ENCODE assay signal across 8 cellular contexts in genomic region chr19:17078920-17079709, GRCh38. TPM values are rescaled to one million over a fixed set of nuclear protein-coding genes. Genes with fewer than 3 reads are reported as not detected.
DNase-seq lines count a peak whose midpoint lies in the region; ATAC-seq and TF ChIP-seq lines count a peak whose summit lies in the region.

No MANE protein-coding gene starts in this region.

- H3K4me2 ChIP-seq in OCI-LY7 (ENCODE audit: low read length) = peak overlapping the region; percentile 93

- peaks cover 8% of the 10 kb centered on the region; the same call in 1 of the 2 replicates for H4K20me1 ChIP-seq in OCI-LY7 (ENCODE audit: insufficient read depth, low read length)

- BruUV-seq in OCI-LY7 (replicated peaks; lab: Mats Ljungman, UMichigan) = no TSS peak

- no peak for ATAC-seq in GM18868 (IDR thresholded peaks at IDR 0.05; ENCODE audit: unreplicated experiment)

- intact Hi-C loops in OCI-LY7 (cut with micrococcal nuclease; ENCODE audit: unreplicated experiment) = loop anchor here (10.0 kb wide), 1 partner anchor 634 kb away; no protein-coding TSS in a partner anchor

- no peaks in the 10 kb centered on the region for H3K27me3 ChIP-seq in effector memory CD4-positive, alpha-beta T cell (replicated peaks; ENCODE audit: control insufficient read depth, insufficient read depth, low read length, poor library complexity, severe bottlenecking)
- no peaks in the 10 kb centered on the region for H3K27me3 ChIP-seq in neutrophil

- POLR2A ChIA-PET in OCI-LY7 (lab: Charles Lee) = interaction anchor here (0.8 kb wide), 1 partner anchor 143 kb away, joined by 3 read pairs; no protein-coding TSS in a partner anchor

- peak; percentile 89 for DNase-seq in CD1c-positive myeloid dendritic cell (ENCODE audit: extremely low spot score)
- DNase-seq in OCI-LY7 (ENCODE audit: low spot score) = no peak
- DNase-seq in effector memory CD4-positive, alpha-beta T cell = no peak
- DNase-seq in NCI-H226 = no peak
- no peak for DNase-seq in RPMI8226
- no peak for DNase-seq in SW 1271 (lab: John Stamatoyannopoulos, UW)

- peaks cover 12% of the 10 kb centered on the region; the same call in 1 of the 2 replicates for H3K36me3 ChIP-seq in OCI-LY7 (ENCODE audit: insufficient read depth, low read length)
- no peaks in the 10 kb centered on the region for H3K36me3 ChIP-seq in effector memory CD4-positive, alpha-beta T cell (ENCODE audit: control insufficient read depth, insufficient read depth, low read length)
- peaks cover 32% of the 10 kb centered on the region for H3K36me3 ChIP-seq in neutrophil

- H2AFZ ChIP-seq in OCI-LY7 (ENCODE audit: low read length) = no peak overlapping the region

- TF ChIP-seq CTCF in OCI-LY7 (conservative IDR thresholded peaks at IDR 0.05; ENCODE audit: low read length) (no peak), neutrophil (IDR thresholded peaks at IDR 0.05) (no peak)

- peaks cover 88% of the 10 kb centered on the region for H3K79me2 ChIP-seq in OCI-LY7 (ENCODE audit: insufficient read depth, low read depth, low read length)

- no peaks in the 10 kb centered on the region for H3K9me2 ChIP-seq in OCI-LY7 (ENCODE audit: insufficient read depth, low read length)

- CTCF ChIA-PET in OCI-LY7 (lab: Charles Lee; ENCODE audit: unreplicated experiment) = interaction anchor here (0.5 kb wide), 1 partner anchor 170 kb away, joined by 3 read pairs; no protein-coding TSS in a partner anchor

- H3K27ac ChIP-seq in OCI-LY7 (ENCODE audit: low read depth, low read length, poor library complexity, severe bottlenecking) = peak overlapping the region; percentile 67
- H3K27ac ChIP-seq in effector memory CD4-positive, alpha-beta T cell (ENCODE audit: insufficient read depth, low read length, poor library complexity, severe bottlenecking) = peak overlapping the region; percentile 48
- H3K27ac ChIP-seq in neutrophil = peak overlapping the region; percentile 93

- H3K4me3 ChIP-seq in OCI-LY7 (ENCODE audit: low read depth, low read length, poor library complexity, severe bottlenecking) (peak overlapping the region; percentile 68), neutrophil (ENCODE audit: low read depth in 1 of 2, low read length in 1 of 2) (peak overlapping the region in 1 of 2 experiments; percentile 91)
- peak overlapping the region; percentile 41 for H3K4me3 ChIP-seq in effector memory CD4-positive, alpha-beta T cell (ENCODE audit: insufficient read depth, low read depth, low read length, poor library complexity, severe bottlenecking)

- H3K4me1 ChIP-seq in OCI-LY7 (ENCODE audit: insufficient read depth, low read length, poor library complexity, severe bottlenecking) (peaks cover 53% of the 10 kb centered on the region), neutrophil (ENCODE audit: control insufficient read depth in 1 of 2, insufficient read depth in 1 of 2, low read depth in 1 of 2, low read length in 1 of 2) (peaks cover 48 to 52% of the 10 kb centered on the region in 2 experiments)
- H3K4me1 ChIP-seq in effector memory CD4-positive, alpha-beta T cell (ENCODE audit: control insufficient read depth, insufficient read depth, low read length, poor library complexity, severe bottlenecking) = peaks cover 32% of the 10 kb centered on the region

- H3K9me3 ChIP-seq in OCI-LY7 (ENCODE audit: low read length) (no peaks in the 10 kb centered on the region), neutrophil (no peaks in the 10 kb centered on the region)
- no peaks in the 10 kb centered on the region for H3K9me3 ChIP-seq in effector memory CD4-positive, alpha-beta T cell (ENCODE audit: control insufficient read depth, low read length)

RNA-seq across cellular contexts. Expression of gene MYO9B, which starts 3.5 kb away (rescaled TPM):
- total RNA-seq in OCI-LY7 (2014; rRNA removed; shearing (Covaris generic)) = 74.7 and 84.9 TPM in 2 replicates
- 144 and 150 TPM in 2 replicates for total RNA-seq in OCI-LY7 (2022)

RNA-seq across cellular contexts. Expression of gene HAUS8, which starts 3.9 kb away (rescaled TPM):
- total RNA-seq in OCI-LY7 (2014; rRNA removed; shearing (Covaris generic)) = 47.3 and 50.7 TPM in 2 replicates
- total RNA-seq in OCI-LY7 (2022) = 74.1 and 107 TPM in 2 replicates

RNA-seq across cellular contexts. Expression of gene CPAMD8, which starts 52.5 kb away (rescaled TPM):
- 0.32 TPM in 1 of 2 replicates, not detected in the other for total RNA-seq in OCI-LY7 (2014; rRNA removed; shearing (Covaris generic))
- total RNA-seq in OCI-LY7 (2022) = 1.2 TPM in 2 replicates
